ENCODE assay signal across 8 cellular contexts in the genomic region with DNA sequence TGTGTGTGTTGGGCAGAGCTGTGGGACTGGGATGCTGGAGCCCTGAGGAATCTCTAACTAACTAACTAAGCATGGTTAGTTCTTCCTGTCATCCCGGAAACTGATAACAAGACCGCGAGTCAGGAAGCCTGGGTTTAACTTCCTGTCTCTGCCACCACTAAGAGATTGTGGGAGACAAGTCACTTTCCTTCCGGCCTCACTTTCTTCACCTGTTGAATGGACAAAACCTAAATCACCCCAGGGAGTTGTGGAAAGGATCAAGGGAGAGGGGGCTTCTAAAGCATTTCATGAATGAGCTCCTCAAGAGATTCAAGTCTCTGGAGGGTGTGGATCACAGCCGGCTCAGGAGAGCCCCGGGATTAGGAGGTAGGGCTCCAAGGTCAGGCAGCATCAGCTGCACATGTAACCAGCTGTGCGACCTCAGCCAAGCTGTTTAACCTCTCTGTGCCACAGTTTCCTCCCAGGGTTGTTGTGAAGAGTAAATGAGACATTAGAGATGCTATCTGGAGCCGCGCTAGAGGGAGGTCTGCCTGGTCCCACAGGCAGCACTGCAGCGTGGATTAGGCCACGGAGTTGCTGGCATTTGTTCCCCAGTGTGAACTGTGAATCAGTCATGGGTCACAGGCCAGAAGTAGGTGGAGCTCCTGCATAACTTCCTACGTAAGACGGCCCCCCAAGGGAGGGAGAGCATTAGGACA.
A peak's percentile ranks its signal among the peaks of the same experiment; 100 is the strongest.
DNase-seq lines count a peak whose midpoint lies in the region; ATAC-seq and TF ChIP-seq lines count a peak whose summit lies in the region.

No MANE protein-coding gene starts in this region.

- DNase-seq in EH (ENCODE audit: low read depth) (peak; percentile 51), NCI-H226 (peak; percentile 41), iPS-NIHi7 (ENCODE audit: extremely low spot score) (no peak), DMS153 (lab: John Stamatoyannopoulos, UW) (no peak)
- DNase-seq in activated effector memory CD4-positive, alpha-beta T cell treated with anti-CD3 and anti-CD28 coated beads, Interleukin-2, amount 50 U/mL, for 16 hours: peak; percentile 68

- no peak overlapping the region for H3K27ac ChIP-seq in liver (ENCODE audit: low read depth in 1 of 2, low read length in 2 of 2)

- ATAC-seq in GM19452 (IDR thresholded peaks at IDR 0.05; ENCODE audit: unreplicated experiment) (no peak), HG03521 (IDR thresholded peaks at IDR 0.05; ENCODE audit: unreplicated experiment) (no peak)

- no peaks in the 10 kb centered on the region for H3K36me3 ChIP-seq in liver (ENCODE audit: control insufficient read depth in 4 of 4, insufficient read depth in 3 of 4, low read depth in 1 of 4, low read length in 3 of 4)

- no peak overlapping the region for H3K9ac ChIP-seq in liver (ENCODE audit: low read depth in 1 of 2, low read length in 2 of 2)

- H3K4me1 ChIP-seq in liver (ENCODE audit: control insufficient read depth in 4 of 4, insufficient read depth in 4 of 4, low read length in 3 of 4): peaks cover 0 to 2% (median 0%) of the 10 kb centered on the region in 4 donors

- H3K27me3 ChIP-seq in liver (ENCODE audit: control insufficient read depth in 4 of 4, insufficient read depth in 4 of 4, low read length in 3 of 4): peaks cover 0 to 3% (median 0%) of the 10 kb centered on the region in 4 donors

- H3K4me3 ChIP-seq in liver (ENCODE audit: low read depth in 1 of 3, low read length in 3 of 3): no peak overlapping the region

- H3K9me3 ChIP-seq in liver (ENCODE audit: control insufficient read depth in 4 of 4, low read length in 3 of 4): no peaks in the 10 kb centered on the region

- 54% methylated on average over 13 of the region's 13 CpGs for WGBS in liver

- no peak for TF ChIP-seq CTCF in liver (IDR thresholded peaks at IDR 0.05; ENCODE audit: low read depth, low read length, missing input control)

- TF ChIP-seq RAD21 in liver (IDR thresholded peaks at IDR 0.05): no peak

TF ChIP-seq in liver, 16 proteins besides CTCF, POLR2A, EP300 and RAD21:
- TF ChIP-seq NR2F2 (IDR thresholded peaks at IDR 0.05): peak; percentile 11
- TF ChIP-seq SP1 (IDR thresholded peaks at IDR 0.05): no peak
- no peak for TF ChIP-seq RXRA (IDR thresholded peaks at IDR 0.05)

Comparison
In these comparisons a context has a peak if more than half of its experiments do, and no peak if none do; other contexts are left out.
1. DNase-seq: peak in EH (single experiment), NCI-H226 (single experiment) and activated effector memory CD4-positive, alpha-beta T cell treated with anti-CD3 and anti-CD28 coated beads, Interleukin-2, amount 50 U/mL, for 16 hours (single experiment); none in iPS-NIHi7 (single experiment) and DMS153 (single experiment).